In the genomic region with DNA sequence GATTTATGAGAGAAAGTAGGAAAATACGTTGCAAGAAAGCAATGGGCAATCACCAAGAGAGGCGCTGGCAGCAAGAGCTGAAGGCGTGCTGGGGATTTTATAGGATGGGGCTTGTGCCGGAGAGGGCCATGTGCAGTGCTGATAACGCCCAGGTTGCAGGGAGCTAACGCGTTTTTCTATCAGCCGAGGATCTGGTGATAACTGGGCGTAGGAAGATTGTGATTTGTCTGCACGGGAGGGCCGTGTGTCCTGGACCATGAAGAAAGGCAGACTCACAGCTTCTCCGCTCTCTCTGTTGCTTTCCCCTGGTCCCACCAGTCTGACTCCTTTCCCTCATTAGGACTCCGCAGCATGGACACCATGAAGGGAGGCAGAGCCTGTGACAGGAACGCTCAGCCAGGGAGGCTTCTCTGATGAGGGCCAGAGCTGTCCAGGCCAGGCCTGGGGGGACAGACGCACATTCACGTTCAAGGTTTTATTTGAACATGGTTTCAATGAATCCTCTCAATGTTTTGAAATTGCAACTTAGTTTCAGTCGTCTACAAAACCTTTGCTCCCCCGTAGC, we compare ENCODE assay signal across 15 cellular contexts. TPM values are rescaled to one million over a fixed set of nuclear protein-coding genes. Genes with fewer than 3 reads are reported as not detected.
A peak's percentile ranks its signal among the peaks of the same experiment; 100 is the strongest.
DNase-seq lines count a peak whose midpoint lies in the region; ATAC-seq and TF ChIP-seq lines count a peak whose summit lies in the region.
"Had no signal": no experiment of that assay in that cellular context is flagged by ENCODE, and none has a peak within 500 bp of the region (broad histone marks: within the 10 kb centered on the region; RNA-seq: fewer than 3 reads in every experiment).

No MANE protein-coding gene starts in this region.

- WGBS in body of pancreas, 2 donors = 57 to 63% methylated on average over 18 of the region's 18 CpGs

- H3K9me3 Mint-ChIP-seq in GM23338 (peaks cover 14% of the 10 kb centered on the region), endothelial cell (ENCODE audit: unreplicated experiment) (no peaks in the 10 kb centered on the region)
- H3K9me3 Mint-ChIP-seq in stimulated activated naive CD8-positive, alpha-beta T cell treated with anti-CD3 and anti-CD28 coated beads, Interleukin-15, amount 100 ng/mL, for 72 hours = peaks cover 12 to 17% of the 10 kb centered on the region in 2 donors

- no peak for TF ChIP-seq POLR2A in body of pancreas (IDR thresholded peaks at IDR 0.05)

- H3F3A ChIP-seq in GM23338 (replicated peaks; ENCODE audit: low read depth) = no peaks in the 10 kb centered on the region

- peaks cover 9% of the 10 kb centered on the region for H3K27me3 Mint-ChIP-seq in GM23338 (ENCODE audit: insufficient read depth, low read depth, poor library complexity)
- H3K27me3 Mint-ChIP-seq in endothelial cell (ENCODE audit: unreplicated experiment) = no peaks in the 10 kb centered on the region
- peaks cover 23% of the 10 kb centered on the region for H3K27me3 Mint-ChIP-seq in stimulated activated naive CD8-positive, alpha-beta T cell treated with anti-CD3 and anti-CD28 coated beads, Interleukin-15, amount 100 ng/mL, for 72 hours

- H3K36me3 ChIP-seq in GM23338 (ENCODE audit: insufficient read depth) (no peaks in the 10 kb centered on the region; the same call in 1 of the 2 replicates), Panc1 (ENCODE audit: control insufficient read depth, insufficient read depth, low read length) (no peaks in the 10 kb centered on the region), body of pancreas (replicated peaks in 1 of 2; ENCODE audit: insufficient read depth in 1 of 2, low read depth in 2 of 2) (no peaks in the 10 kb centered on the region)

- in situ Hi-C loops in Panc1 (cut with HindIII; ENCODE audit: low pct_unique_long_range_greater_than_20kb, low sequenced_read_pairs) = no loop called here

- H3K9me3 ChIP-seq in Panc1 (ENCODE audit: control insufficient read depth, insufficient read depth, low read depth, low read length) (no peaks in the 10 kb centered on the region), body of pancreas (peaks cover 0 to 4% (median 0%) of the 10 kb centered on the region in 3 donors)
- H3K9me3 ChIP-seq: Caco-2 had no signal

- no peak overlapping the region for H3K4me2 ChIP-seq in GM23338
- H3K4me2 ChIP-seq: A549 had no signal

- no peaks in the 10 kb centered on the region for H3K4me1 Mint-ChIP-seq in GM23338
- H3K4me1 Mint-ChIP-seq in endothelial cell (ENCODE audit: unreplicated experiment) = peaks cover 4% of the 10 kb centered on the region
- H3K4me1 Mint-ChIP-seq in stimulated activated naive CD8-positive, alpha-beta T cell treated with anti-CD3 and anti-CD28 coated beads, Interleukin-15, amount 100 ng/mL, for 72 hours = no peaks in the 10 kb centered on the region
- H3K4me1 Mint-ChIP-seq: CD14-positive monocyte; CD8-positive, alpha-beta memory T cell; H9 had no signal

- CTCF ChIA-PET in Panc1 (lab: Charles Lee) = no interaction called here

- H3K27ac ChIP-seq in GM23338 (ENCODE audit: low read depth) (no peak overlapping the region), Panc1 (ENCODE audit: low read length) (no peak overlapping the region), body of pancreas (no peak overlapping the region)
- H3K27ac ChIP-seq: A549 had no signal

- H3K4me3 ChIP-seq in GM23338 (no peak overlapping the region), Panc1 (ENCODE audit: low read depth in 2 of 2, low read length in 2 of 2) (no peak overlapping the region), body of pancreas (no peak overlapping the region)
- H3K4me3 ChIP-seq: A549 had no signal

- no peak for DNase-seq in GM23338 (ENCODE audit: low spot score)
- no peak for DNase-seq in Panc1 (ENCODE audit: low read depth, low spot score)
- DNase-seq in endothelial cell (ENCODE audit: low spot score) = no peak
- no peak for DNase-seq in body of pancreas
- DNase-seq in stimulated activated naive CD8-positive, alpha-beta T cell treated with anti-CD3 and anti-CD28 coated beads, Interleukin-15, amount 100 ng/mL, for 72 hours = no peak
- DNase-seq: Caco-2; CD8-positive, alpha-beta memory T cell; DMS53; GOT3; H9 had no signal

- BruUV-seq in Panc1 (replicated peaks; lab: Mats Ljungman, UMichigan) = no TSS peak

- POLR2A ChIA-PET in Panc1 (lab: Charles Lee) = no interaction called here

- ATAC-seq in GM23338 (no peak; the same call in 2 of the 3 replicates), Panc1 (peak; percentile 48; the same call in 1 of the 2 replicates), HG02852 (IDR thresholded peaks at IDR 0.05; ENCODE audit: unreplicated experiment) (no peak), body of pancreas (no peak), HG03565 (IDR thresholded peaks at IDR 0.05; ENCODE audit: unreplicated experiment) (no peak)
- no peak for ATAC-seq in stimulated activated naive CD8-positive, alpha-beta T cell treated with anti-CD3 and anti-CD28 coated beads, Interleukin-15, amount 100 ng/mL, for 72 hours
- ATAC-seq: HepG2 had no signal

- TF ChIP-seq CTCF in GM23338 (conservative IDR thresholded peaks at IDR 0.05; ENCODE audit: low read depth in 2 of 2) (no peak), Panc1 (IDR thresholded peaks at IDR 0.05) (no peak), endothelial cell (IDR thresholded peaks at IDR 0.05; ENCODE audit: unreplicated experiment) (no peak), body of pancreas (IDR thresholded peaks at IDR 0.05) (no peak)

- peak overlapping the region; percentile 47; the same call in 1 of the 2 replicates for H2AFZ ChIP-seq in GM23338

- no peak overlapping the region for H3K27ac Mint-ChIP-seq in GM23338
- peak overlapping the region; percentile 65 for H3K27ac Mint-ChIP-seq in endothelial cell (ENCODE audit: unreplicated experiment)
- H3K27ac Mint-ChIP-seq in stimulated activated naive CD8-positive, alpha-beta T cell treated with anti-CD3 and anti-CD28 coated beads, Interleukin-15, amount 100 ng/mL, for 72 hours = no peak overlapping the region
- H3K27ac Mint-ChIP-seq: CD14-positive monocyte had no signal

- H3K27me3 ChIP-seq in GM23338 (ENCODE audit: insufficient read depth) (no peaks in the 10 kb centered on the region), Panc1 (ENCODE audit: control insufficient read depth, insufficient read depth, low read length) (no peaks in the 10 kb centered on the region), body of pancreas (no peaks in the 10 kb centered on the region)

- H3K9me2 ChIP-seq in GM23338 (ENCODE audit: insufficient read depth) = no peaks in the 10 kb centered on the region

- no peak overlapping the region for H3K4me3 Mint-ChIP-seq in GM23338
- peak overlapping the region; percentile 6 for H3K4me3 Mint-ChIP-seq in endothelial cell (ENCODE audit: unreplicated experiment)
- no peak overlapping the region for H3K4me3 Mint-ChIP-seq in stimulated activated naive CD8-positive, alpha-beta T cell treated with anti-CD3 and anti-CD28 coated beads, Interleukin-15, amount 100 ng/mL, for 72 hours
- H3K4me3 Mint-ChIP-seq: CD14-positive monocyte, H9 had no signal

- H4K20me1 ChIP-seq in GM23338 (replicated peaks; ENCODE audit: insufficient read depth) = no peaks in the 10 kb centered on the region

- H3K36me3 Mint-ChIP-seq in GM23338 (ENCODE audit: low read depth) (peaks cover under 1% of the 10 kb centered on the region; the same call in 1 of the 3 replicates), endothelial cell (ENCODE audit: low read depth, unreplicated experiment) (no peaks in the 10 kb centered on the region)
- H3K36me3 Mint-ChIP-seq: CD14-positive monocyte had no signal

- H3K4me1 ChIP-seq in GM23338 (ENCODE audit: insufficient read depth) (no peaks in the 10 kb centered on the region), Panc1 (ENCODE audit: control insufficient read depth, insufficient read depth, low read length) (no peaks in the 10 kb centered on the region), body of pancreas (no peaks in the 10 kb centered on the region)
- H3K4me1 ChIP-seq: A549, Caco-2 had no signal

- no peaks in the 10 kb centered on the region for H3K79me2 ChIP-seq in GM23338 (replicated peaks; ENCODE audit: insufficient read depth)

- intact Hi-C loops in Panc1 (cut with micrococcal nuclease; ENCODE audit: unreplicated experiment) (no loop called here), body of pancreas (cut with DNase I) (no loop called here)

TF ChIP-seq in GM23338, 12 proteins besides CTCF, POLR2A, EP300 and RAD21 (continues in another document):
- TF ChIP-seq EZH2phosphoT487 (IDR thresholded peaks at IDR 0.05; ENCODE audit: unreplicated experiment) = no peak
- TF ChIP-seq ZNF331 (CRISPR knock-in tag; IDR thresholded peaks at IDR 0.05; ENCODE audit: low read depth) = no peak
- no peak for TF ChIP-seq JUNB (IDR thresholded peaks at IDR 0.05; ENCODE audit: unreplicated experiment)
- no peak for TF ChIP-seq STAT1 (IDR thresholded peaks at IDR 0.05; ENCODE audit: unreplicated experiment)
- TF ChIP-seq POLR2AphosphoS5 (IDR thresholded peaks at IDR 0.05; ENCODE audit: low read depth) = no peak
- TF ChIP-seq, protein P1, sequence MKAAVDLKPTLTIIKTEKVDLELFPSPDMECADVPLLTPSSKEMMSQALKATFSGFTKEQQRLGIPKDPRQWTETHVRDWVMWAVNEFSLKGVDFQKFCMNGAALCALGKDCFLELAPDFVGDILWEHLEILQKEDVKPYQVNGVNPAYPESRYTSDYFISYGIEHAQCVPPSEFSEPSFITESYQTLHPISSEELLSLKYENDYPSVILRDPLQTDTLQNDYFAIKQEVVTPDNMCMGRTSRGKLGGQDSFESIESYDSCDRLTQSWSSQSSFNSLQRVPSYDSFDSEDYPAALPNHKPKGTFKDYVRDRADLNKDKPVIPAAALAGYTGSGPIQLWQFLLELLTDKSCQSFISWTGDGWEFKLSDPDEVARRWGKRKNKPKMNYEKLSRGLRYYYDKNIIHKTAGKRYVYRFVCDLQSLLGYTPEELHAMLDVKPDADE (IDR thresholded peaks at IDR 0.05) = no peak
- TF ChIP-seq NANOG (IDR thresholded peaks at IDR 0.05; ENCODE audit: borderline replicate concordance) = no peak

RNA-seq across cellular contexts. Expression of a gene that starts 11.9 kb away (rescaled TPM):
- total RNA-seq in GM23338 (2014; rRNA removed; shearing (Covaris generic)) = 8.0 and 10.4 TPM in 2 replicates
- polyA plus RNA-seq in GM23338 (2016; fragmentation: Nextera tagmentation; extraction: Ambion mirVana) = 1.1 and 1.2 TPM in 2 replicates
- 0.49 TPM for total RNA-seq in Panc1 (2021; ENCODE audit: unreplicated experiment)
- 0.36 TPM for polyA plus RNA-seq in Panc1 (2012; ENCODE audit: insufficient read length)
- 2.0 TPM for total RNA-seq in endothelial cell (ENCODE audit: unreplicated experiment)
- total RNA-seq in body of pancreas = under 1 TPM; 0.26 to 0.99 TPM
- total RNA-seq: CD8-positive, alpha-beta memory T cell had no signal
- polyA plus RNA-seq: CD14-positive monocyte; CD8-positive, alpha-beta memory T cell had no signal
